9 cellular contexts compared by ENCODE assay signal in the genomic region with DNA sequence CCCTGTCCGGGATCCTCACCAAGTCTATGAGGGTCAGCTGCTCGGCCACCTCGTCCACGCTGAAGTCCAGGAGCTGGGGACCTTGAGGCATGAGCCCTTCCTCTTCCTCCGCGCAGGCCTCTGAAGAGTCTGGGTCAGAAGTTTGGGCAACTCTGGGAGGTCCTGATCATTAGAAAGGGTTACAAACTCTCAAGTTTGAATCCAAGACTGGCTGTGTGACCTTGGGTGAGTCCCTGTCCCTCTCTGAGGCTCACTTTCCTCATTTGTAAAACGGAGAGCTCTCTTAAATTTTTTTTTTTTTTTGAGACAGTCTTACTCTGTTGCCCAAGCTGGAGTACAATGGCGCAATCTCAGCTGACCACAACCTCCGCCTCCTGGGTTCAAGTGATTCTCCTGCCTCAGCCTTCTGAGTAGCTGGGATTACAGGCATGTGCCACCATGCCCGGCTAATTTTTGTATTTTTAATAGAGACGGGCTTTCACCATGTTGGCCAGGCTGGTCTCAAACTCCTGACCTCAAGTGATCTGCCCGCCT. TPM values are rescaled to one million over a fixed set of nuclear protein-coding genes. Genes with fewer than 3 reads are reported as not detected.
"Had no signal": no experiment of that assay in that cellular context is flagged by ENCODE, and none has a peak within 500 bp of the region (broad histone marks: within the 10 kb centered on the region; RNA-seq: fewer than 3 reads in every experiment).

No MANE protein-coding gene starts in this region.

RNA-seq across cellular contexts. Expression of a gene that starts 12.3 kb away (rescaled TPM):
- total RNA-seq: activated CD4-positive, alpha-beta memory T cell treated with anti-CD3 and anti-CD28 coated beads, Interleukin-2, amount 10 ng/mL, durations not matched to agents 7 days and 5 days; activated CD4-positive, alpha-beta T cell treated with anti-CD3 and anti-CD28 coated beads, Interleukin-2, amount 10 ng/mL, durations not matched to agents 7 days and 5 days; activated naive CD8-positive, alpha-beta T cell treated with anti-CD3 and anti-CD28 coated beads, Interleukin-2, amount 10 ng/mL, durations not matched to agents 7 days and 5 days; occipital lobe had no signal
- polyA plus RNA-seq: immature natural killer cell, neural cell had no signal

RNA-seq across cellular contexts. Expression of a gene that starts 28.2 kb away (rescaled TPM):
- total RNA-seq: activated CD4-positive, alpha-beta memory T cell treated with anti-CD3 and anti-CD28 coated beads, Interleukin-2, amount 10 ng/mL, durations not matched to agents 7 days and 5 days; activated CD4-positive, alpha-beta T cell treated with anti-CD3 and anti-CD28 coated beads, Interleukin-2, amount 10 ng/mL, durations not matched to agents 7 days and 5 days; activated naive CD8-positive, alpha-beta T cell treated with anti-CD3 and anti-CD28 coated beads, Interleukin-2, amount 10 ng/mL, durations not matched to agents 7 days and 5 days; gastrocnemius medialis; lung microvascular endothelial cell; stomach had no signal
- polyA plus RNA-seq: immature natural killer cell had no signal
